14 cellular contexts compared by ENCODE assay signal in the genomic region with DNA sequence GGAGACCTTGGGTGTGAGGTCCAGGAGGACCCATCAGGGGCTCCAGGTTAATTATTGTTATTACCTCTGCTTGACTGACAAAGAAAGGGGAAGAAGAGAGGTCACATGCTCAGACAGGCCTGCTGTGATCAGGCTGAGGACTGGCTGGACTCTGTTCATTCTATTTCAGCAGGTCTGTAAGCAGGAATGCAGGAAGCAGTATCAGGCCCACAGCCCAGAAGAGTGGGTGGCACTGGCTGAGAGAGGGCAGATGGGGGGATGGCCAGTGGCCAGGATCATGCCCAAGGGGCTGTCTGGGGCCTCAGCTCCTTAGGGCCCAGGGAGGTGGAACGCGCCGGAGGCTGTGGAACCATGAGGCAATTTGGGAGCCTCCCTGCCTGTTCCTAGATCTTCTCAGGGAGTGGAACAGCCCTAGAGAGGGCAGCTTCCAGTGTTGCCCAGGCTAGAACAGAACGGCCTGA. TPM values are rescaled to one million over a fixed set of nuclear protein-coding genes. Genes with fewer than 3 reads are reported as not detected.
DNase-seq lines count a peak whose midpoint lies in the region; ATAC-seq and TF ChIP-seq lines count a peak whose summit lies in the region.
"Had no signal": no experiment of that assay in that cellular context is flagged by ENCODE, and none has a peak within 500 bp of the region (broad histone marks: within the 10 kb centered on the region; RNA-seq: fewer than 3 reads in every experiment).

No MANE protein-coding gene starts in this region.

- TF ChIP-seq CTCF in MCF 10A (IDR thresholded peaks at IDR 0.05; ENCODE audit: unreplicated experiment) = no peak

- CTCF ChIA-PET in MCF 10A (lab: Yijun Ruan, JAX) = interaction anchor here (0.5 to 1.8 kb wide), 7 partner anchors 10 to 435 kb away, joined by 3 to 10 read pairs (median 5); no protein-coding TSS in a partner anchor

- peak; percentile 81 for ATAC-seq in left lobe of liver
- no peak for ATAC-seq in stimulated activated effector memory CD8-positive, alpha-beta T cell treated with anti-CD3 and anti-CD28 coated beads, Interleukin-12 subunit alpha, Interleukin-12 subunit beta, amount 100 ng/mL, for 72 hours
- ATAC-seq in HG02981 (IDR thresholded peaks at IDR 0.05; ENCODE audit: unreplicated experiment) = no peak

- DNase-seq in NCI-H1417 treated with DMSO at 0.1 percent for 48 hours (lab: John Stamatoyannopoulos, UW) (peak; percentile 4), MCF 10A (ENCODE audit: unreplicated experiment) (no peak), left lobe of liver (ENCODE audit: low spot score) (peak; percentile 57), NCI-H1694 treated with DMSO at 0.1 percent for 48 hours (lab: John Stamatoyannopoulos, UW) (no peak), NCI-H128 (lab: John Stamatoyannopoulos, UW; ENCODE audit: unreplicated experiment) (no peak), cerebellar nuclear complex (lab: John Stamatoyannopoulos, UW) (no peak)
- DNase-seq in stimulated activated effector memory CD8-positive, alpha-beta T cell treated with anti-CD3 and anti-CD28 coated beads, Interleukin-12 subunit alpha, Interleukin-12 subunit beta, amount 100 ng/mL, for 72 hours (ENCODE audit: low spot score in 2 of 2) = no peak
- DNase-seq: activated CD4-positive, CD25-positive, alpha-beta regulatory T cell; KG1; mesendoderm; NCI-H226; SIG-M5 had no signal

- POLR2A ChIA-PET in MCF 10A (lab: Yijun Ruan, JAX) = no interaction called here

- intact Hi-C loops in MCF 10A (cut with micrococcal nuclease) = no loop called here

- BruUV-seq in MCF 10A (replicated peaks; lab: Mats Ljungman, UMichigan) = no TSS peak

- H3K27me3 Mint-ChIP-seq in MCF 10A (ENCODE audit: insufficient read depth, unreplicated experiment) = no peaks in the 10 kb centered on the region

- H3K9me3 Mint-ChIP-seq in MCF 10A (ENCODE audit: unreplicated experiment) = no peaks in the 10 kb centered on the region
- H3K9me3 Mint-ChIP-seq in stimulated activated effector memory CD8-positive, alpha-beta T cell treated with anti-CD3 and anti-CD28 coated beads, Interleukin-12 subunit alpha, Interleukin-12 subunit beta, amount 100 ng/mL, for 72 hours = no peaks in the 10 kb centered on the region
- H3K9me3 Mint-ChIP-seq: central memory CD8-positive, alpha-beta T cell had no signal

- no peaks in the 10 kb centered on the region for H3K36me3 Mint-ChIP-seq in MCF 10A (ENCODE audit: insufficient read depth, unreplicated experiment)
- no peaks in the 10 kb centered on the region for H3K36me3 Mint-ChIP-seq in stimulated activated effector memory CD8-positive, alpha-beta T cell treated with anti-CD3 and anti-CD28 coated beads, Interleukin-12 subunit alpha, Interleukin-12 subunit beta, amount 100 ng/mL, for 72 hours

- H3K4me1 Mint-ChIP-seq in MCF 10A (ENCODE audit: insufficient read depth, unreplicated experiment) = peaks cover 23% of the 10 kb centered on the region
- peaks cover 19% of the 10 kb centered on the region for H3K4me1 Mint-ChIP-seq in stimulated activated effector memory CD8-positive, alpha-beta T cell treated with anti-CD3 and anti-CD28 coated beads, Interleukin-12 subunit alpha, Interleukin-12 subunit beta, amount 100 ng/mL, for 72 hours

- H3K27ac Mint-ChIP-seq in MCF 10A (ENCODE audit: low read depth, unreplicated experiment) = peak overlapping the region; percentile 95
- H3K27ac Mint-ChIP-seq in stimulated activated effector memory CD8-positive, alpha-beta T cell treated with anti-CD3 and anti-CD28 coated beads, Interleukin-12 subunit alpha, Interleukin-12 subunit beta, amount 100 ng/mL, for 72 hours = peak overlapping the region; percentile 5

- H3K4me3 Mint-ChIP-seq in MCF 10A (ENCODE audit: unreplicated experiment) = no peak overlapping the region
- no peak overlapping the region for H3K4me3 Mint-ChIP-seq in stimulated activated effector memory CD8-positive, alpha-beta T cell treated with anti-CD3 and anti-CD28 coated beads, Interleukin-12 subunit alpha, Interleukin-12 subunit beta, amount 100 ng/mL, for 72 hours
- H3K4me3 Mint-ChIP-seq: central memory CD8-positive, alpha-beta T cell had no signal

RNA-seq across cellular contexts. Expression of a gene that starts 43.7 kb away (rescaled TPM):
- total RNA-seq in MCF 10A (2022) = 0.42 and 0.69 TPM in 2 replicates
- total RNA-seq in left lobe of liver = 1.2 TPM

Comparison
In these comparisons a context has a peak if more than half of its experiments do, and no peak if none do; other contexts are left out.
1. DNase-seq: peak in NCI-H1417 treated with DMSO at 0.1 percent for 48 hours (single experiment) and left lobe of liver (single experiment); none in MCF 10A (single experiment), stimulated activated effector memory CD8-positive, alpha-beta T cell treated with anti-CD3 and anti-CD28 coated beads, Interleukin-12 subunit alpha, Interleukin-12 subunit beta, amount 100 ng/mL, for 72 hours (0 of 2), NCI-H1694 treated with DMSO at 0.1 percent for 48 hours (single experiment), NCI-H128 (single experiment) and cerebellar nuclear complex (0 of 2).